Comparison of ENCODE assay signal across 15 cellular contexts in genomic region chr6:70738028-70738427, GRCh38.
"Had no signal": no experiment of that assay in that cellular context is flagged by ENCODE, and none has a peak within 500 bp of the region (broad histone marks: within the 10 kb centered on the region; RNA-seq: fewer than 3 reads in every experiment).

No MANE protein-coding gene starts in this region.

- H3K27ac ChIP-seq: epithelial cell of prostate, lower lobe of right lung, neural progenitor cell, tibial nerve had no signal

- H3K4me3 ChIP-seq: lower lobe of right lung, neural progenitor cell, tibial nerve had no signal

- H3K27me3 Mint-ChIP-seq: dendritic cell treated with granulocyte-macrophage colony-stimulating factor and Interleukin-4, amounts not matched to agents 40 ng/mL and 50 ng/mL, for 4 days; effector memory CD8-positive, alpha-beta T cell had no signal

- H2AFZ ChIP-seq: neural progenitor cell had no signal

- H3K4me2 ChIP-seq: neural progenitor cell had no signal

- FAIRE-seq: small intestine had no signal

- H3K4me3 Mint-ChIP-seq: activated CD8-positive, alpha-beta T cell treated with anti-CD3 and anti-CD28 coated beads, Interleukin-2, amount 10 ng/mL, durations not matched to agents 7 days and 5 days; dendritic cell treated with granulocyte-macrophage colony-stimulating factor and Interleukin-4, amounts not matched to agents 40 ng/mL and 50 ng/mL, for 4 days; effector memory CD8-positive, alpha-beta T cell; mesothelial cell of epicardium; neural progenitor cell; T-helper 2 cell treated with Interferon-gamma antibody and Interleukin-4, amounts not matched to agents 5 μg/mL and 100 μg/mL, for 36 hours had no signal

- H3K27me3 ChIP-seq: neural progenitor cell, tibial nerve had no signal

- H3K27ac Mint-ChIP-seq: activated CD8-positive, alpha-beta T cell treated with anti-CD3 and anti-CD28 coated beads, Interleukin-2, amount 10 ng/mL, durations not matched to agents 7 days and 5 days; dendritic cell treated with granulocyte-macrophage colony-stimulating factor and Interleukin-4, amounts not matched to agents 40 ng/mL and 50 ng/mL, for 4 days; mesothelial cell of epicardium; neural progenitor cell; T-helper 2 cell treated with Interferon-gamma antibody and Interleukin-4, amounts not matched to agents 5 μg/mL and 100 μg/mL, for 36 hours had no signal

- ATAC-seq: activated CD8-positive, alpha-beta T cell treated with anti-CD3 and anti-CD28 coated beads, Interleukin-2, amount 10 ng/mL, durations not matched to agents 7 days and 5 days; effector memory CD8-positive, alpha-beta T cell; lower lobe of right lung; right cardiac atrium had no signal

- H3K9ac ChIP-seq: neural progenitor cell had no signal

- DNase-seq: activated CD8-positive, alpha-beta memory T cell treated with anti-CD3 and anti-CD28 coated beads, Interleukin-2, amount 50 U/mL, for 48 hours; activated CD8-positive, alpha-beta T cell treated with anti-CD3 and anti-CD28 coated beads, Interleukin-2, amount 10 ng/mL, durations not matched to agents 7 days and 5 days; central memory CD4-positive, alpha-beta T cell; effector memory CD8-positive, alpha-beta T cell; hypothalamus; lower lobe of right lung; right cardiac atrium; small intestine; SW 1271 had no signal

- H3K9me3 ChIP-seq: lower lobe of right lung, tibial nerve had no signal

- H3K4me1 Mint-ChIP-seq: mesothelial cell of epicardium, neural progenitor cell had no signal

- H3K4me1 ChIP-seq: lower lobe of right lung, neural progenitor cell, tibial nerve had no signal

- H3K9me3 Mint-ChIP-seq: effector memory CD8-positive, alpha-beta T cell had no signal
